ENCODE assay signal across 1 cellular context in genomic region chr17:41837761-41838538, GRCh38.
TF ChIP-seq lines count a peak whose summit lies in the region.

KLHL10 (plus strand) TSS chr17:41837825; CDS start chr17:41837933, 108 bp downstream.

TF ChIP-seq in K562, 482 proteins besides CTCF, POLR2A, EP300 and RAD21 (continued from another document):
- TF ChIP-seq ZBTB33 (CRISPR knock-in tag; IDR thresholded peaks at IDR 0.05) (no peak), SRSF9 (IDR thresholded peaks at IDR 0.05; ENCODE audit: borderline replicate concordance, low read depth, low read length) (no peak), TAL1 (IDR thresholded peaks at IDR 0.05) (no peak), TSHZ1 (CRISPR knock-in tag; IDR thresholded peaks at IDR 0.05) (no peak), E2F5 (CRISPR knock-in tag; IDR thresholded peaks at IDR 0.05) (no peak), DNMT1 (IDR thresholded peaks at IDR 0.05) (no peak), NCOA2 (IDR thresholded peaks at IDR 0.05; ENCODE audit: partially characterized antibody in 2 of 2) (no peak), ZNF318 (IDR thresholded peaks at IDR 0.05; ENCODE audit: borderline replicate concordance in 1 of 2, low read depth in 1 of 2) (no peak), RUNX1 (IDR thresholded peaks at IDR 0.05; ENCODE audit: low read depth) (no peak), ZNF668 (CRISPR knock-in tag; IDR thresholded peaks at IDR 0.05) (no peak), ZNF589 (CRISPR knock-in tag; IDR thresholded peaks at IDR 0.05; ENCODE audit: low read depth) (0 out of 2 replicates have a peak, but pooled peaks have one; percentile 43), ZNF140 (CRISPR knock-in tag; IDR thresholded peaks at IDR 0.05) (no peak), PATZ1 (CRISPR knock-in tag; IDR thresholded peaks at IDR 0.05; ENCODE audit: borderline replicate concordance) (no peak), FOXO4 (CRISPR knock-in tag; IDR thresholded peaks at IDR 0.05) (no peak), SIX5 (IDR thresholded peaks at IDR 0.05; ENCODE audit: borderline replicate concordance in 1 of 2, insufficient read depth in 1 of 2, low read depth in 1 of 2, low read length in 2 of 2) (no peak), ZNF740 (CRISPR knock-in tag; IDR thresholded peaks at IDR 0.05) (no peak), ZNF740 (tag; IDR thresholded peaks at IDR 0.05) (no peak), ZNF24 (IDR thresholded peaks at IDR 0.05) (no peak), KAT2B (IDR thresholded peaks at IDR 0.05; ENCODE audit: low read depth, low read length) (no peak), NCOA1 (IDR thresholded peaks at IDR 0.05; ENCODE audit: low read depth) (no peak), ATF3 (IDR thresholded peaks at IDR 0.05) (peak; percentile 87), ATF3 (CRISPR knock-in tag; conservative IDR thresholded peaks at IDR 0.05) (no peak), CBFB (CRISPR knock-in tag; IDR thresholded peaks at IDR 0.05) (no peak), PCBP2 (IDR thresholded peaks at IDR 0.05; ENCODE audit: low read depth, low read length, poor library complexity, severe bottlenecking) (no peak), CEBPB (tag; IDR thresholded peaks at IDR 0.05) (peak; percentile 78), CEBPG (CRISPR knock-in tag; IDR thresholded peaks at IDR 0.05) (peak; percentile 62), CEBPG (tag; conservative IDR thresholded peaks at IDR 0.05 in 1 of 2, IDR thresholded peaks at IDR 0.05 in 1 of 2) (peak; percentile 66 to 81; a peak in 3 of 4 replicates)
